In the genomic region with DNA sequence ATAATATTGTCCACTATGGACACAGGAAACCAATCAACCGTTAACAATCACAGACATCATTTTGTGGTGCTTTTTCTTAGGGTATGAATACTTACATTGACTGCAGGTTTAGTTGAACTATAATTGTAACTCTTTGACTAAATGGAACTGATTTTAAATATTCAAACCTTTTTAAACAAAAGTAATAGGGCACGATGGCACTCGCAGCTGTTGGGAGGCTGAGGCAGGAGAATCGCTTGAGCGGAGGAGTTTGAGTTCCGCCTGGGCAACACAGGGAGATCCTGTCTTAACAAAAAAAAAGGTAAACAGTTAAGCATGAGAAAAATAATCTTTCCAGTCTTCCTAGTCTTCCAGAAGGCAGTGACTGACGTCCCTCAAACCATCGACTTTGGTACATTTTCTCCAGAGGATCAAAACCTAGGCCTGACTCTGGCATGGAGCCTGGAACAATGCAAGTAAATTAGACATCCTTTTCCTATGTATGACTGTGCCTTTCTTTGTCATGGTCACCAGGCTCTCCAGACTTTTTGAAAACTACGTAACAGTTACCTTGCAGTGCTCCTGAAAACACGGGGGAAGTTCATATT, we compare ENCODE assay signal across 1 cellular context.
TF ChIP-seq lines count a peak whose summit lies in the region.

No MANE protein-coding gene starts in this region.

TF ChIP-seq in WTC11, 78 proteins besides CTCF, POLR2A, EP300 and RAD21 (continued from another document):
- TF ChIP-seq, protein P1, sequence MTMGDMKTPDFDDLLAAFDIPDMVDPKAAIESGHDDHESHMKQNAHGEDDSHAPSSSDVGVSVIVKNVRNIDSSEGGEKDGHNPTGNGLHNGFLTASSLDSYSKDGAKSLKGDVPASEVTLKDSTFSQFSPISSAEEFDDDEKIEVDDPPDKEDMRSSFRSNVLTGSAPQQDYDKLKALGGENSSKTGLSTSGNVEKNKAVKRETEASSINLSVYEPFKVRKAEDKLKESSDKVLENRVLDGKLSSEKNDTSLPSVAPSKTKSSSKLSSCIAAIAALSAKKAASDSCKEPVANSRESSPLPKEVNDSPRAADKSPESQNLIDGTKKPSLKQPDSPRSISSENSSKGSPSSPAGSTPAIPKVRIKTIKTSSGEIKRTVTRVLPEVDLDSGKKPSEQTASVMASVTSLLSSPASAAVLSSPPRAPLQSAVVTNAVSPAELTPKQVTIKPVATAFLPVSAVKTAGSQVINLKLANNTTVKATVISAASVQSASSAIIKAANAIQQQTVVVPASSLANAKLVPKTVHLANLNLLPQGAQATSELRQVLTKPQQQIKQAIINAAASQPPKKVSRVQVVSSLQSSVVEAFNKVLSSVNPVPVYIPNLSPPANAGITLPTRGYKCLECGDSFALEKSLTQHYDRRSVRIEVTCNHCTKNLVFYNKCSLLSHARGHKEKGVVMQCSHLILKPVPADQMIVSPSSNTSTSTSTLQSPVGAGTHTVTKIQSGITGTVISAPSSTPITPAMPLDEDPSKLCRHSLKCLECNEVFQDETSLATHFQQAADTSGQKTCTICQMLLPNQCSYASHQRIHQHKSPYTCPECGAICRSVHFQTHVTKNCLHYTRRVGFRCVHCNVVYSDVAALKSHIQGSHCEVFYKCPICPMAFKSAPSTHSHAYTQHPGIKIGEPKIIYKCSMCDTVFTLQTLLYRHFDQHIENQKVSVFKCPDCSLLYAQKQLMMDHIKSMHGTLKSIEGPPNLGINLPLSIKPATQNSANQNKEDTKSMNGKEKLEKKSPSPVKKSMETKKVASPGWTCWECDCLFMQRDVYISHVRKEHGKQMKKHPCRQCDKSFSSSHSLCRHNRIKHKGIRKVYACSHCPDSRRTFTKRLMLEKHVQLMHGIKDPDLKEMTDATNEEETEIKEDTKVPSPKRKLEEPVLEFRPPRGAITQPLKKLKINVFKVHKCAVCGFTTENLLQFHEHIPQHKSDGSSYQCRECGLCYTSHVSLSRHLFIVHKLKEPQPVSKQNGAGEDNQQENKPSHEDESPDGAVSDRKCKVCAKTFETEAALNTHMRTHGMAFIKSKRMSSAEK (CRISPR knock-in tag; IDR thresholded peaks at IDR 0.05; ENCODE audit: borderline replicate concordance), result no peak
- TF ChIP-seq, protein P2, sequence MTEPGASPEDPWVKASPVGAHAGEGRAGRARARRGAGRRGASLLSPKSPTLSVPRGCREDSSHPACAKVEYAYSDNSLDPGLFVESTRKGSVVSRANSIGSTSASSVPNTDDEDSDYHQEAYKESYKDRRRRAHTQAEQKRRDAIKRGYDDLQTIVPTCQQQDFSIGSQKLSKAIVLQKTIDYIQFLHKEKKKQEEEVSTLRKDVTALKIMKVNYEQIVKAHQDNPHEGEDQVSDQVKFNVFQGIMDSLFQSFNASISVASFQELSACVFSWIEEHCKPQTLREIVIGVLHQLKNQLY (CRISPR knock-in tag; IDR thresholded peaks at IDR 0.05), result no peak
- TF ChIP-seq, protein P3, sequence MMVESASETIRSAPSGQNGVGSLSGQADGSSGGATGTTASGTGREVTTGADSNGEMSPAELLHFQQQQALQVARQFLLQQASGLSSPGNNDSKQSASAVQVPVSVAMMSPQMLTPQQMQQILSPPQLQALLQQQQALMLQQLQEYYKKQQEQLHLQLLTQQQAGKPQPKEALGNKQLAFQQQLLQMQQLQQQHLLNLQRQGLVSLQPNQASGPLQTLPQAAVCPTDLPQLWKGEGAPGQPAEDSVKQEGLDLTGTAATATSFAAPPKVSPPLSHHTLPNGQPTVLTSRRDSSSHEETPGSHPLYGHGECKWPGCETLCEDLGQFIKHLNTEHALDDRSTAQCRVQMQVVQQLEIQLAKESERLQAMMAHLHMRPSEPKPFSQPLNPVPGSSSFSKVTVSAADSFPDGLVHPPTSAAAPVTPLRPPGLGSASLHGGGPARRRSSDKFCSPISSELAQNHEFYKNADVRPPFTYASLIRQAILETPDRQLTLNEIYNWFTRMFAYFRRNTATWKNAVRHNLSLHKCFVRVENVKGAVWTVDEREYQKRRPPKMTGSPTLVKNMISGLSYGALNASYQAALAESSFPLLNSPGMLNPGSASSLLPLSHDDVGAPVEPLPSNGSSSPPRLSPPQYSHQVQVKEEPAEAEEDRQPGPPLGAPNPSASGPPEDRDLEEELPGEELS (CRISPR knock-in tag; IDR thresholded peaks at IDR 0.05), result no peak
- no peak for TF ChIP-seq ZBTB43 (CRISPR knock-in tag; IDR thresholded peaks at IDR 0.05)
